Comparison of ENCODE assay signal across 8 cellular contexts in the genomic region with DNA sequence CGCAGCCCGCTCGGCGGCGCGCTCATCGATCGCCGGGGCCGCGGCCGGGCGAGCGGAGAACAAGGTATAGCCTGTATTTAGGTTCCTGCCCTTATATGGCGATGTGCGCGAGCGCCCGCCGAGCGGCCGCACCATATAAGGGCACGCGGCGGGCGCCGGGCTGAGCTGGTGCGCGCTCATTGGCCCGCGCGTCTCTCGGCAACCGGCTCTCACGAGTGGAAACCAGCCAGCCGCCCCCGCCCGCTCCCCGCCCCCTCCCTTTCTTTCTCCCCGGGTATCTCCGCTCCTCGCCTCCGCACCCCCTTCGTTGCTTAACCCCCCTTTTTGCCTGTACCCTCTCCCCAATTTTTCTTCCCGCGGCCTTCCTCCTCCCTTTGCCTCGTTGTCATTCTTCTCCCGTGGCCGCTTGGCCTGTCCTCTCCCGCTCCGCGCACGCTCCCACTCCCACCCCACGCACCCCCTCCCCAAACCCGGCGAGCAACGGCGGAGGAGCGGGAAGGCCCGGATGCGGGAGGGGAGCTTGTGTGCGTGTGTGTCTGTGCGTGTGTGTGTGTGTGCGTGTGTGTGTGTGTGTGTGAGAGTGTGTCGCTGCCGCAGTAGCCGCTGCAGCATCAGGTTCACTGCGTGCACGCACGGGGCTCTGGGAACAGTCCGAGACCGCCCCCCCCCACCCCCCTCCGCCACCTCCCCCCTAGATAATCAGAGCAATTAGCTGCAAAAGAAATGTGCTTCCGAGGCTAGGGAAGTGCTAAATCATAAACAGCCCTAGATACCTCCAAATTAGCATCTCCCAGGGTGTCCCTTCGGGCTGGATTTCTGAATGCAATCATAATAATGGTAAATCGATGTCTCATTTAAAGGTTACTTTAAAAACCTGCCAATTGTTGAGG. TPM values are rescaled to one million over a fixed set of nuclear protein-coding genes. Genes with fewer than 3 reads are reported as not detected.
A peak's percentile ranks its signal among the peaks of the same experiment; 100 is the strongest.
DNase-seq lines count a peak whose midpoint lies in the region; ATAC-seq and TF ChIP-seq lines count a peak whose summit lies in the region.

No MANE protein-coding gene starts in this region.

- DNase-seq in A673 (ENCODE audit: low spot score) (peak; percentile 95), NCI-H345 treated with DMSO at 0.1 percent for 48 hours (lab: John Stamatoyannopoulos, UW; ENCODE audit: unreplicated experiment) (peak; percentile 91), caudate nucleus (lab: John Stamatoyannopoulos, UW) (peak in 54 of 61 donors; percentile 9 to 83 (median 54)), left lung (peak; percentile 82 to 93)
- peak; percentile 62 to 82 (median 77) for DNase-seq in stimulated activated CD4-positive, alpha-beta T cell treated with anti-CD3 and anti-CD28 coated beads, TNF-alpha, amount 100 ng/mL, for 4 hours (ENCODE audit: low read depth in 3 of 3)

- peaks cover 28% of the 10 kb centered on the region for H3K4me1 ChIP-seq in A673 (ENCODE audit: insufficient read depth, low read length, poor library complexity, severe bottlenecking)
- peaks cover 35 to 56% of the 10 kb centered on the region in 2 donors for H3K4me1 ChIP-seq in left lung

- BruUV-seq in A673 (replicated peaks; lab: Mats Ljungman, UMichigan): no TSS peak

- CTCF ChIA-PET in A673 (lab: Charles Lee): interaction anchor here (0.5 to 2.0 kb wide), 7 partner anchors 10 to 65 kb away, joined by 3 to 5 read pairs (median 3); a partner anchor contains a TSS

- intact Hi-C loops in A673 (cut with micrococcal nuclease; ENCODE audit: unreplicated experiment) (loop anchor here (2.0 kb wide), 1 partner anchor 16 kb away; no protein-coding TSS in a partner anchor), left lung (cut with DNase I) (no loop called here)

- H3K4me3 ChIP-seq in A673 (ENCODE audit: low read depth, low read length, poor library complexity, severe bottlenecking) (peak overlapping the region; percentile 49), left lung (peak overlapping the region in 1 of 2 donors; percentile 21)

- H3K36me3 ChIP-seq in A673 (ENCODE audit: insufficient read depth, low read length, poor library complexity, severe bottlenecking) (no peaks in the 10 kb centered on the region), left lung (no peaks in the 10 kb centered on the region)

- H3K9me3 ChIP-seq in A673 (ENCODE audit: low read depth, low read length, poor library complexity, severe bottlenecking) (no peaks in the 10 kb centered on the region), left lung (no peaks in the 10 kb centered on the region)

- ATAC-seq in GM19023 (IDR thresholded peaks at IDR 0.05; ENCODE audit: unreplicated experiment) (peak; percentile 80), HG03354 (IDR thresholded peaks at IDR 0.05; ENCODE audit: poor library complexity, severe bottlenecking, unreplicated experiment) (peak; percentile 84), left lung (peak; percentile 70)
- peak; percentile 98 for ATAC-seq in activated CD4-positive, CD25-positive, alpha-beta regulatory T cell treated with anti-CD3 and anti-CD28 coated beads, Interleukin-2, amount 50 U/mL, for 24 hours

- no peak for TF ChIP-seq CTCF in A673 (conservative IDR thresholded peaks at IDR 0.05; ENCODE audit: low read depth, low read length)
- TF ChIP-seq CTCF in left lung (IDR thresholded peaks at IDR 0.05): no peak

- H3K27me3 ChIP-seq in A673 (replicated peaks; ENCODE audit: insufficient read depth, low read depth, low read length, poor library complexity): no peaks in the 10 kb centered on the region
- peaks cover 84 to 100% of the 10 kb centered on the region in 2 donors for H3K27me3 ChIP-seq in left lung

- POLR2A ChIA-PET in A673 (lab: Charles Lee; ENCODE audit: low non-redundant PET): interaction anchor here (0.6 to 1.5 kb wide), 3 partner anchors 17 to 25 kb away, joined by 4 to 9 read pairs (median 6); no protein-coding TSS in a partner anchor

- H3K27ac ChIP-seq in A673 (ENCODE audit: low read depth, low read length, poor library complexity, severe bottlenecking): peak overlapping the region; percentile 96
- H3K27ac ChIP-seq in caudate nucleus (ENCODE audit: low read depth, low read length): no peak overlapping the region
- no peak overlapping the region for H3K27ac ChIP-seq in left lung

RNA-seq across cellular contexts. Expression of a gene that starts 13.5 kb away (rescaled TPM):
- total RNA-seq in A673 (2021) (24.5 and 27.0 TPM in 2 replicates), left lung (1 to 10 TPM; 7.3 to 7.9 TPM)

RNA-seq across cellular contexts. Expression of a gene that starts 28.9 kb away (rescaled TPM):
- total RNA-seq in A673 (2021): 42.6 and 45.5 TPM in 2 replicates
- total RNA-seq in left lung: 10 to 100 TPM; 20.9 to 22.3 TPM

RNA-seq across cellular contexts. Expression of a gene that starts 32.4 kb away (rescaled TPM):
- total RNA-seq in A673 (2021) (59.5 and 66.4 TPM in 2 replicates), left lung (1 to 10 TPM; 2.6 to 3.6 TPM)

Comparison
In these comparisons a context has a peak if more than half of its experiments do, and no peak if none do; other contexts are left out.
1. RNA of a gene that starts 32.4 kb away (total RNA-seq): 59.5 to 66.4 TPM in A673; 2.6 to 3.6 TPM in left lung; every median in the first group is over 10 times any median in the second.
2. Peak in every context shown above with its lines, with median percentiles within 50 percentile points of each other: DNase-seq and ATAC-seq.